15 cellular contexts compared by ENCODE assay signal in the genomic region with DNA sequence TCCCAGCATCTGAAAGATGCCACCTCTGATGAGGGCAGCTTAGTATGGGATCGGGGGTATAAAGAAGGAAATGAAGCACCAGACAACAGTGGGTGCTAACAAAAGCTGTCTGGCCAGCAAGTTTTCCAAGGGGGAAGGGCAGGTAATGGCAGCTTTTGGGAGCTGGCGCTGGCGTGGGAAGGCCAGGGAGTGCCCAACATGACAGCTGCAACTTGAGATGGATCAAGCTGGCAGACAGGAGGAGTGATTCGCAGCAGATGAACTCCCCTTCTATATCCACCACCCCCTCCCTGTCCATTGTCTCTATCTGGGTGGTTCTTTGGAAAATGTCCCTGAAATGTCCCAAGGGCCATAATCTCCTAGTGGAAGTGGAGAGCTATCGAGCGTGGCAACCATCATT.
"Had no signal": no experiment of that assay in that cellular context is flagged by ENCODE, and none has a peak within 500 bp of the region (broad histone marks: within the 10 kb centered on the region; RNA-seq: fewer than 3 reads in every experiment).

No MANE protein-coding gene starts in this region.

- H3K27me3 ChIP-seq: foreskin keratinocyte, heart right ventricle, left lung, neural progenitor cell, ovary, uterus had no signal

- H3K27ac ChIP-seq: foreskin keratinocyte, heart right ventricle, left lung, neural progenitor cell, ovary, uterus had no signal

- H3K4me1 ChIP-seq: foreskin keratinocyte had no signal

- DNase-seq: activated gamma-delta T cell treated with Interleukin-2 at 50 U/mL for 16 hours; activated naive CD8-positive, alpha-beta T cell treated with anti-CD3 and anti-CD28 coated beads, Interleukin-2, amount 10 ng/mL, durations not matched to agents 7 days and 5 days; activated T-cell treated with anti-CD3 and anti-CD28 coated beads, Interleukin-2, amount 50 U/mL, for 4 hours; aorta; foreskin keratinocyte; heart right ventricle; islet precursor cell; left lung; ovary; small intestine; uterus had no signal

- H3K4me1 Mint-ChIP-seq: memory B cell had no signal

- H3K9me3 Mint-ChIP-seq: activated naive CD8-positive, alpha-beta T cell treated with anti-CD3 and anti-CD28 coated beads, Interleukin-2, amount 10 ng/mL, durations not matched to agents 7 days and 5 days; activated T-cell treated with anti-CD3 and anti-CD28 coated beads, Interleukin-2, amount 50 U/mL, for 4 hours; memory B cell; neural progenitor cell; T-helper 1 cell treated with Interleukin-12 subunit alpha and Interleukin-12 subunit beta and Interleukin-4 antibody, amounts not matched to agents 30 μg/mL and 1 μg/mL, for 36 hours had no signal

- H3K4me3 ChIP-seq: heart right ventricle, left lung, neural progenitor cell, ovary, uterus had no signal

- H3K9me3 ChIP-seq: heart right ventricle, left lung, ovary, uterus had no signal

- H3K36me3 ChIP-seq: neural progenitor cell, ovary, uterus had no signal

- H3K9ac ChIP-seq: neural progenitor cell had no signal

- H3K27me3 Mint-ChIP-seq: activated naive CD8-positive, alpha-beta T cell treated with anti-CD3 and anti-CD28 coated beads, Interleukin-2, amount 10 ng/mL, durations not matched to agents 7 days and 5 days; memory B cell had no signal

- H3K4me3 Mint-ChIP-seq: activated naive CD8-positive, alpha-beta T cell treated with anti-CD3 and anti-CD28 coated beads, Interleukin-2, amount 10 ng/mL, durations not matched to agents 7 days and 5 days; activated T-cell treated with anti-CD3 and anti-CD28 coated beads, Interleukin-2, amount 50 U/mL, for 4 hours; memory B cell; neural progenitor cell; T-helper 1 cell treated with Interleukin-12 subunit alpha and Interleukin-12 subunit beta and Interleukin-4 antibody, amounts not matched to agents 30 μg/mL and 1 μg/mL, for 36 hours had no signal

- H3K27ac Mint-ChIP-seq: activated naive CD8-positive, alpha-beta T cell treated with anti-CD3 and anti-CD28 coated beads, Interleukin-2, amount 10 ng/mL, durations not matched to agents 7 days and 5 days; memory B cell; neural progenitor cell; T-helper 1 cell treated with Interleukin-12 subunit alpha and Interleukin-12 subunit beta and Interleukin-4 antibody, amounts not matched to agents 30 μg/mL and 1 μg/mL, for 36 hours had no signal

- ATAC-seq: activated CD4-positive, CD25-positive, alpha-beta regulatory T cell treated with anti-CD3 and anti-CD28 coated beads, Interleukin-2, amount 50 U/mL, for 24 hours; activated T-cell treated with anti-CD3 and anti-CD28 coated beads, Interleukin-2, amount 50 U/mL, for 4 hours; foreskin keratinocyte; heart right ventricle; left lung had no signal
